Comparison of ENCODE assay signal across 10 cellular contexts in genomic region chr10:110355181-110355831, GRCh38. TPM values are rescaled to one million over a fixed set of nuclear protein-coding genes. Genes with fewer than 3 reads are reported as not detected.
DNase-seq lines count a peak whose midpoint lies in the region; ATAC-seq and TF ChIP-seq lines count a peak whose summit lies in the region.
"Had no signal": no experiment of that assay in that cellular context is flagged by ENCODE, and none has a peak within 500 bp of the region (broad histone marks: within the 10 kb centered on the region; RNA-seq: fewer than 3 reads in every experiment).

No MANE protein-coding gene starts in this region.

- H3K79me2 ChIP-seq in OCI-LY7 (ENCODE audit: insufficient read depth, low read depth, low read length) (no peaks in the 10 kb centered on the region), osteoblast (ENCODE audit: insufficient read depth, low read length) (no peaks in the 10 kb centered on the region)

- H3K4me1 ChIP-seq in OCI-LY7 (ENCODE audit: insufficient read depth, low read length, poor library complexity, severe bottlenecking): peaks cover 64% of the 10 kb centered on the region
- H3K4me1 ChIP-seq in osteoblast (ENCODE audit: insufficient read depth, low read length): peaks cover 59% of the 10 kb centered on the region
- no peaks in the 10 kb centered on the region; the same call in 1 of the 2 replicates for H3K4me1 ChIP-seq in SJCRH30

- H3K4me3 ChIP-seq in OCI-LY7 (ENCODE audit: low read depth, low read length, poor library complexity, severe bottlenecking) (peak overlapping the region; percentile 60), osteoblast (ENCODE audit: insufficient read depth, low read length) (no peak overlapping the region), SJCRH30 (no peak overlapping the region)
- H3K4me3 ChIP-seq: skin epidermis had no signal

- no peaks in the 10 kb centered on the region for H3K36me3 ChIP-seq in OCI-LY7 (ENCODE audit: insufficient read depth, low read length)
- H3K36me3 ChIP-seq in osteoblast (ENCODE audit: insufficient read depth, low read length): no peaks in the 10 kb centered on the region
- no peaks in the 10 kb centered on the region for H3K36me3 ChIP-seq in SJCRH30

- intact Hi-C loops in OCI-LY7 (cut with micrococcal nuclease; ENCODE audit: unreplicated experiment): loop anchor here (2.0 to 5.0 kb wide), 4 partner anchors 45 to 507 kb away; no protein-coding TSS in a partner anchor

- peak overlapping the region; percentile 90 for H3K4me2 ChIP-seq in OCI-LY7 (ENCODE audit: low read length)
- H3K4me2 ChIP-seq in osteoblast (ENCODE audit: insufficient read depth, low read length): no peak overlapping the region

- H4K20me1 ChIP-seq in OCI-LY7 (ENCODE audit: insufficient read depth, low read length) (no peaks in the 10 kb centered on the region), osteoblast (ENCODE audit: insufficient read depth, low read length) (no peaks in the 10 kb centered on the region)

- no peaks in the 10 kb centered on the region for H3K27me3 ChIP-seq in osteoblast (ENCODE audit: insufficient read depth, low read length)
- H3K27me3 ChIP-seq in SJCRH30: no peaks in the 10 kb centered on the region; the same call in 1 of the 2 replicates

- ATAC-seq in GM21825 (IDR thresholded peaks at IDR 0.05; ENCODE audit: unreplicated experiment): peak; percentile 27

- H3K27ac ChIP-seq in OCI-LY7 (ENCODE audit: low read depth, low read length, poor library complexity, severe bottlenecking) (peak overlapping the region; percentile 93), osteoblast (ENCODE audit: low read depth, low read length) (peak overlapping the region; percentile 38), SJCRH30 (no peak overlapping the region)
- H3K27ac ChIP-seq: 22Rv1 had no signal

- CTCF ChIA-PET in OCI-LY7 (lab: Charles Lee; ENCODE audit: unreplicated experiment): interaction anchor here (0.5 to 2.8 kb wide), 18 partner anchors 12 to 1782 kb away, joined by 3 to 24 read pairs (median 4); partner anchors contain the start of gene SMNDC1

- TSS peak; percentile 92 for BruUV-seq in OCI-LY7 (replicated peaks; lab: Mats Ljungman, UMichigan)

- H2AFZ ChIP-seq in OCI-LY7 (ENCODE audit: low read length): peak overlapping the region; percentile 34; the same call in 1 of the 2 replicates
- no peak overlapping the region for H2AFZ ChIP-seq in osteoblast (ENCODE audit: low read length)

- TF ChIP-seq CTCF in OCI-LY7 (conservative IDR thresholded peaks at IDR 0.05; ENCODE audit: low read length): no peak
- no peak for TF ChIP-seq CTCF in osteoblast (IDR thresholded peaks at IDR 0.05; ENCODE audit: extremely low read depth, low read depth, low read length)

- H3K9me3 ChIP-seq in OCI-LY7 (ENCODE audit: low read length): no peaks in the 10 kb centered on the region
- no peaks in the 10 kb centered on the region for H3K9me3 ChIP-seq in osteoblast (ENCODE audit: low read depth, low read length)
- H3K9me3 ChIP-seq in SJCRH30 (replicated peaks): no peaks in the 10 kb centered on the region

- DNase-seq in DMS53 (lab: John Stamatoyannopoulos, UW) (peak; percentile 22), DMS53 treated with DMSO at 0.1 percent for 48 hours (lab: John Stamatoyannopoulos, UW; ENCODE audit: unreplicated experiment) (no peak), OCI-LY7 (ENCODE audit: low spot score) (peak; percentile 78), osteoblast (ENCODE audit: insufficient read length, low spot score, missing footprints) (no peak), COLO668 (lab: John Stamatoyannopoulos, UW; ENCODE audit: unreplicated experiment) (no peak), SJCRH30 (no peak), G401 (ENCODE audit: low spot score) (no peak)

- POLR2A ChIA-PET in OCI-LY7 (lab: Charles Lee): interaction anchor here (0.7 to 4.3 kb wide), 26 partner anchors 15 to 488 kb away, joined by 3 to 25 read pairs (median 4); partner anchors contain the start of genes MXI1 and SMNDC1

- H3K9me2 ChIP-seq in OCI-LY7 (ENCODE audit: insufficient read depth, low read length): no peaks in the 10 kb centered on the region

- in situ Hi-C loops in G401 (cut with HindIII; ENCODE audit: low sequenced_read_pairs): loop anchor here (10.0 kb wide), 1 partner anchor 189 kb away; no protein-coding TSS in a partner anchor

RNA-seq across cellular contexts. Expression of gene SMNDC1, which starts 50.6 kb away (rescaled TPM):
- 8.1 and 10.0 TPM in 2 replicates for total RNA-seq in OCI-LY7 (2014; rRNA removed; shearing (Covaris generic))
- 51.7 and 52.4 TPM in 2 replicates for total RNA-seq in OCI-LY7 (2022)
- 6.9 and 10.3 TPM in 2 replicates for total RNA-seq in osteoblast
- 11.4 and 17.0 TPM in 2 replicates for total RNA-seq in SJCRH30 (2014; rRNA removed; shearing (Covaris generic))
- total RNA-seq in G401 (2014; rRNA removed; shearing (Covaris generic)): 11.1 and 13.5 TPM in 2 replicates

Comparison
In these comparisons a context has a peak if more than half of its experiments do, and no peak if none do; other contexts are left out.
1. DNase-seq: peak in DMS53 (single experiment) and OCI-LY7 (single experiment); none in DMS53 treated with DMSO at 0.1 percent for 48 hours (single experiment), osteoblast (single experiment), COLO668 (single experiment), SJCRH30 (0 of 2) and G401 (single experiment).